Comparison of ENCODE assay signal across 13 cellular contexts in genomic region chr10:100506596-100507356, GRCh38. TPM values are rescaled to one million over a fixed set of nuclear protein-coding genes. Genes with fewer than 3 reads are reported as not detected.
DNase-seq lines count a peak whose midpoint lies in the region; ATAC-seq, FAIRE-seq and TF ChIP-seq lines count a peak whose summit lies in the region.
"Had no signal": no experiment of that assay in that cellular context is flagged by ENCODE, and none has a peak within 500 bp of the region (broad histone marks: within the 10 kb centered on the region; RNA-seq: fewer than 3 reads in every experiment).

No MANE protein-coding gene starts in this region.

- H3K79me2 ChIP-seq in K562 (ENCODE audit: control insufficient read depth, insufficient read depth, low read length): no peaks in the 10 kb centered on the region

- ATAC-seq in K562 (no peak), HG03469 (IDR thresholded peaks at IDR 0.05; ENCODE audit: unreplicated experiment) (no peak)
- ATAC-seq: left cardiac atrium had no signal

- no TSS peak for BruUV-seq in K562 (replicated peaks; lab: Mats Ljungman, UMichigan)

- H3K9me1 ChIP-seq in K562 (ENCODE audit: control insufficient read depth, insufficient read depth, low read length): no peaks in the 10 kb centered on the region

- intact Hi-C loops in K562 (cut with micrococcal nuclease): no loop called here

- POLR2A ChIA-PET in K562 (lab: Yijun Ruan, JAX): interaction anchor here (1.1 kb wide), 1 partner anchor 11 kb away, joined by 3 read pairs; no protein-coding TSS in a partner anchor

- H3K9me3 ChIP-seq in K562 (replicated peaks; ENCODE audit: control insufficient read depth, insufficient read depth, low read depth, low read length): no peaks in the 10 kb centered on the region

- H3K9ac ChIP-seq in K562 (ENCODE audit: insufficient read depth in 1 of 2, low read depth in 2 of 2, low read length in 2 of 2): no peak overlapping the region

- H4K20me1 ChIP-seq in K562 (replicated peaks; ENCODE audit: control insufficient read depth, insufficient read depth, low read length): no peaks in the 10 kb centered on the region

- no peak for TF ChIP-seq POLR2A in K562 (conservative IDR thresholded peaks at IDR 0.05)

- no peak overlapping the region for H2AFZ ChIP-seq in K562 (ENCODE audit: low read depth, low read length)

- TF ChIP-seq CTCF in K562 (IDR thresholded peaks at IDR 0.05 in 2 of 3, conservative IDR thresholded peaks at IDR 0.05 in 1 of 3; ENCODE audit: insufficient read depth in 2 of 3, low read depth in 1 of 3, low read length in 3 of 3): no peak

- in situ Hi-C loops in K562 (cut with MboI): loop anchor here (5.0 to 10.0 kb wide), 3 partner anchors 69 to 662 kb away; no protein-coding TSS in a partner anchor

- no peaks in the 10 kb centered on the region for H3K27me3 ChIP-seq in K562 (ENCODE audit: control insufficient read depth in 2 of 2, insufficient read depth in 2 of 2, low read length in 2 of 2)

- WGBS in K562 (ENCODE audit: insufficient coverage, low coverage, missing lambda C conversion rate): 62% methylated on average over 5 of the region's 5 CpGs

- H3K27ac ChIP-seq in K562 (ENCODE audit: extremely low read depth, low read depth, low read length): no peak overlapping the region

- no peak overlapping the region for H3K4me3 ChIP-seq in K562

- peaks cover under 1% of the 10 kb centered on the region; the same call in 1 of the 3 replicates for H3K36me3 ChIP-seq in K562 (ENCODE audit: control insufficient read depth, insufficient read depth, low read length)

- CTCF ChIA-PET in K562 (lab: Yijun Ruan, JAX; ENCODE audit: low intra/inter-chr PET ratio): interaction anchor here (3.7 kb wide), 1 partner anchor 73 kb away, joined by 44 read pairs; no protein-coding TSS in a partner anchor

- DNase-seq in stimulated activated CD4-positive, alpha-beta T cell treated with anti-CD3 and anti-CD28 coated beads, Interleukin-1b, Interleukin-23, amount 100 ng/mL, for 48 hours: peak; percentile 52
- DNase-seq in stimulated activated CD4-positive, alpha-beta T cell treated with anti-CD3 and anti-CD28 coated beads, Interleukin-4, amount 100 ng/mL, for 4 hours: no peak
- DNase-seq in RPMI7951 (ENCODE audit: low read depth) (peak; percentile 58), K562 (ENCODE audit: extremely low read depth in 1 of 4, low spot score in 3 of 4) (no peak), stromal cell of bone marrow (ENCODE audit: low read depth) (peak; percentile 50), iPS-NIHi11 (ENCODE audit: low spot score) (no peak), SKM-1 (lab: John Stamatoyannopoulos, UW; ENCODE audit: unreplicated experiment) (no peak)
- DNase-seq: CD4-positive, alpha-beta T cell; left cardiac atrium; NCI-H1417 had no signal

- TF ChIP-seq EP300 in K562 (IDR thresholded peaks at IDR 0.05; ENCODE audit: low read length): no peak

- no peak for TF ChIP-seq RAD21 in K562 (CRISPR knock-in tag; conservative IDR thresholded peaks at IDR 0.05 in 1 of 2, IDR thresholded peaks at IDR 0.05 in 1 of 2)

- FAIRE-seq in K562 (lab: Jason Lieb, UNC): no peak

- H3K4me2 ChIP-seq in K562 (ENCODE audit: insufficient read depth, low read length): no peak overlapping the region

- H3K4me1 ChIP-seq in K562 (replicated peaks in 1 of 2; ENCODE audit: control insufficient read depth in 2 of 2, insufficient read depth in 2 of 2, low read length in 2 of 2): peaks cover 0 to 2% of the 10 kb centered on the region in 2 experiments; a peak in 2 of 5 replicates

TF ChIP-seq in K562, 482 proteins besides CTCF, POLR2A, EP300 and RAD21:
- TF ChIP-seq FOSL1 (tag; conservative IDR thresholded peaks at IDR 0.05) (peak; percentile 86), PHF21A (IDR thresholded peaks at IDR 0.05; ENCODE audit: borderline replicate concordance, low read depth) (no peak)

RNA-seq across cellular contexts. Expression of gene SEC31B, which starts 12.9 kb away (rescaled TPM):
- total RNA-seq in RPMI7951 (2014; rRNA removed; shearing (Covaris generic)): 0.10 and 0.24 TPM in 2 replicates
- 69.2 and 102 TPM in 2 replicates for total RNA-seq in K562 (2011; cell fraction: chromatin; rRNA removed; ENCODE audit: low replicate concordance)
- 39.9 and 43.8 TPM in 2 replicates for total RNA-seq in K562 (2011; cell fraction: nucleolus; rRNA removed)
- 50.3 and 57.0 TPM in 2 replicates for total RNA-seq in K562 (2011; cell fraction: nucleoplasm; rRNA removed)
- 0.91 and 1.3 TPM in 2 replicates for total RNA-seq in K562 (2014; rRNA removed)
- 1.5 and 1.6 TPM in 2 replicates for total RNA-seq in K562 (2014; rRNA removed; fragmentation: Illumina TruSeq; extraction: Trizol)
- total RNA-seq in K562 (2015; rRNA removed; fragmentation: Illumina TruSeq; extraction: Trizol): 1.2 and 1.5 TPM in 2 replicates
- 4.2 and 4.6 TPM in 2 replicates for total RNA-seq in K562 (2021)
- polyA plus RNA-seq in K562 (2011; rRNA removed): 7.0 and 14.6 TPM in 2 replicates
- polyA plus RNA-seq in K562 (2011; cell fraction: cytosol; rRNA removed): 2.5 and 4.6 TPM in 2 replicates
- 107 and 125 TPM in 2 replicates for polyA plus RNA-seq in K562 (2011; cell fraction: nucleus; rRNA removed)
- 4.4 and 17.7 TPM in 2 replicates for polyA plus RNA-seq in K562 (2012)
- 3.4 and 5.1 TPM in 2 replicates for polyA plus RNA-seq in K562 (2014; fragmentation: Illumina TruSeq; extraction: Trizol)
- 1 to 10 TPM; 1.2 to 2.4 TPM for polyA plus RNA-seq in K562 (2014; fragmentation: Nextera tagmentation; extraction: Ambion mirVana)
- polyA plus RNA-seq in K562 (2014; rRNA removed): 5.9 and 7.2 TPM in 2 replicates
- polyA minus RNA-seq in K562 (2011; rRNA and poly(A)+ RNA removed): 4.2 and 4.7 TPM in 2 replicates
- 1.0 and 1.1 TPM in 2 replicates for polyA minus RNA-seq in K562 (2011; cell fraction: cytosol; rRNA and poly(A)+ RNA removed)
- polyA minus RNA-seq in K562 (2011; cell fraction: nucleus; rRNA and poly(A)+ RNA removed): 12.0 and 18.8 TPM in 2 replicates

RNA-seq across cellular contexts. Expression of gene NDUFB8, which starts 22.9 kb away (rescaled TPM):
- total RNA-seq in RPMI7951 (2014; rRNA removed; shearing (Covaris generic)): 189 and 282 TPM in 2 replicates
- 63.2 and 102 TPM in 2 replicates for total RNA-seq in K562 (2011; cell fraction: chromatin; rRNA removed; ENCODE audit: low replicate concordance)
- 118 and 126 TPM in 2 replicates for total RNA-seq in K562 (2011; cell fraction: nucleolus; rRNA removed)
- 95.7 and 98.5 TPM in 2 replicates for total RNA-seq in K562 (2011; cell fraction: nucleoplasm; rRNA removed)
- total RNA-seq in K562 (2014; rRNA removed): 262 and 285 TPM in 2 replicates
- total RNA-seq in K562 (2014; rRNA removed; fragmentation: Illumina TruSeq; extraction: Trizol): 129 and 131 TPM in 2 replicates
- 188 and 199 TPM in 2 replicates for total RNA-seq in K562 (2015; rRNA removed; fragmentation: Illumina TruSeq; extraction: Trizol)
- 146 and 154 TPM in 2 replicates for total RNA-seq in K562 (2021)
- 176 and 195 TPM in 2 replicates for polyA plus RNA-seq in K562 (2011; rRNA removed)
- 335 and 444 TPM in 2 replicates for polyA plus RNA-seq in K562 (2011; cell fraction: cytosol; rRNA removed)
- 122 and 141 TPM in 2 replicates for polyA plus RNA-seq in K562 (2011; cell fraction: nucleus; rRNA removed)
- 130 and 201 TPM in 2 replicates for polyA plus RNA-seq in K562 (2012)
- polyA plus RNA-seq in K562 (2014; fragmentation: Illumina TruSeq; extraction: Trizol): 149 and 201 TPM in 2 replicates
- polyA plus RNA-seq in K562 (2014; fragmentation: Nextera tagmentation; extraction: Ambion mirVana): 100 to 1,000 TPM; 307 to 360 TPM
- polyA plus RNA-seq in K562 (2014; rRNA removed): 307 and 321 TPM in 2 replicates
- polyA minus RNA-seq in K562 (2011; rRNA and poly(A)+ RNA removed): 97.2 and 106 TPM in 2 replicates
- polyA minus RNA-seq in K562 (2011; cell fraction: cytosol; rRNA and poly(A)+ RNA removed): 29.7 and 38.8 TPM in 2 replicates
- polyA minus RNA-seq in K562 (2011; cell fraction: nucleus; rRNA and poly(A)+ RNA removed): 31.5 and 44.4 TPM in 2 replicates

RNA-seq across cellular contexts. Expression of gene HIF1AN, which starts 29.0 kb away (rescaled TPM):
- total RNA-seq in RPMI7951 (2014; rRNA removed; shearing (Covaris generic)): 4.1 and 5.0 TPM in 2 replicates
- 28.9 and 30.4 TPM in 2 replicates for total RNA-seq in K562 (2011; cell fraction: chromatin; rRNA removed; ENCODE audit: low replicate concordance)
- 12.9 and 13.3 TPM in 2 replicates for total RNA-seq in K562 (2011; cell fraction: nucleolus; rRNA removed)
- total RNA-seq in K562 (2011; cell fraction: nucleoplasm; rRNA removed): 23.5 and 34.9 TPM in 2 replicates
- total RNA-seq in K562 (2014; rRNA removed) (3.1 and 3.8 TPM in 2 replicates), K562 (2014; rRNA removed; fragmentation: Illumina TruSeq; extraction: Trizol) (11.1 and 14.1 TPM in 2 replicates), K562 (2015; rRNA removed; fragmentation: Illumina TruSeq; extraction: Trizol) (10.6 and 11.6 TPM in 2 replicates), K562 (2021) (16.8 and 19.1 TPM in 2 replicates)
- polyA plus RNA-seq in K562 (2011; rRNA removed) (5.1 and 8.5 TPM in 2 replicates), K562 (2014; fragmentation: Illumina TruSeq; extraction: Trizol) (6.7 and 7.1 TPM in 2 replicates), K562 (2014; fragmentation: Nextera tagmentation; extraction: Ambion mirVana) (1 to 10 TPM; 1.2 to 1.7 TPM), K562 (2014; rRNA removed) (4.3 and 6.9 TPM in 2 replicates)
- 3.3 and 4.8 TPM in 2 replicates for polyA plus RNA-seq in K562 (2011; cell fraction: cytosol; rRNA removed)
- 9.0 and 10.7 TPM in 2 replicates for polyA plus RNA-seq in K562 (2011; cell fraction: nucleus; rRNA removed)
- polyA plus RNA-seq in K562 (2012): 9.0 and 10.2 TPM in 2 replicates
- 10.1 and 11.4 TPM in 2 replicates for polyA minus RNA-seq in K562 (2011; rRNA and poly(A)+ RNA removed)
- 3.3 and 3.6 TPM in 2 replicates for polyA minus RNA-seq in K562 (2011; cell fraction: cytosol; rRNA and poly(A)+ RNA removed)
- polyA minus RNA-seq in K562 (2011; cell fraction: nucleus; rRNA and poly(A)+ RNA removed): 5.3 and 9.0 TPM in 2 replicates

RNA-seq across cellular contexts. Expression of gene WNT8B, which starts 44.0 kb away (rescaled TPM):
- not detected in 2 replicates for total RNA-seq in RPMI7951 (2014; rRNA removed; shearing (Covaris generic))
- not detected in 2 replicates for total RNA-seq in K562 (2011; cell fraction: chromatin; rRNA removed; ENCODE audit: low replicate concordance)
- not detected in 2 replicates for total RNA-seq in K562 (2011; cell fraction: nucleolus; rRNA removed)
- not detected in 2 replicates for total RNA-seq in K562 (2011; cell fraction: nucleoplasm; rRNA removed)
- total RNA-seq in K562 (2014; rRNA removed) (not detected in 2 replicates), K562 (2014; rRNA removed; fragmentation: Illumina TruSeq; extraction: Trizol) (not detected in 2 replicates), K562 (2015; rRNA removed; fragmentation: Illumina TruSeq; extraction: Trizol) (not detected in 2 replicates), K562 (2021) (not detected in 2 replicates)
- polyA plus RNA-seq in K562 (2011; rRNA removed) (not detected in 2 replicates), K562 (2014; fragmentation: Illumina TruSeq; extraction: Trizol) (not detected in 2 replicates), K562 (2014; fragmentation: Nextera tagmentation; extraction: Ambion mirVana) (not detected), K562 (2014; rRNA removed) (not detected in 2 replicates)
- polyA plus RNA-seq in K562 (2011; cell fraction: cytosol; rRNA removed): not detected in 2 replicates
- polyA plus RNA-seq in K562 (2011; cell fraction: nucleus; rRNA removed): not detected in 2 replicates
- polyA plus RNA-seq in K562 (2012): 0.06 TPM in 1 of 2 replicates, not detected in the other
- polyA minus RNA-seq in K562 (2011; rRNA and poly(A)+ RNA removed): not detected in 2 replicates
- not detected in 2 replicates for polyA minus RNA-seq in K562 (2011; cell fraction: cytosol; rRNA and poly(A)+ RNA removed)
- not detected in 2 replicates for polyA minus RNA-seq in K562 (2011; cell fraction: nucleus; rRNA and poly(A)+ RNA removed)
- total RNA-seq: CD4-positive, alpha-beta T cell; cerebellum; left cardiac atrium; temporal lobe had no signal

Comparison
In these comparisons a context has a peak if more than half of its experiments do, and no peak if none do; other contexts are left out.
1. DNase-seq: peak in stimulated activated CD4-positive, alpha-beta T cell treated with anti-CD3 and anti-CD28 coated beads, Interleukin-1b, Interleukin-23, amount 100 ng/mL, for 48 hours (single experiment), RPMI7951 (single experiment) and stromal cell of bone marrow (single experiment); none in stimulated activated CD4-positive, alpha-beta T cell treated with anti-CD3 and anti-CD28 coated beads, Interleukin-4, amount 100 ng/mL, for 4 hours (0 of 2), K562 (0 of 4), iPS-NIHi11 (single experiment) and SKM-1 (single experiment).